Comparison of ENCODE assay signal across 16 cellular contexts in the genomic region with DNA sequence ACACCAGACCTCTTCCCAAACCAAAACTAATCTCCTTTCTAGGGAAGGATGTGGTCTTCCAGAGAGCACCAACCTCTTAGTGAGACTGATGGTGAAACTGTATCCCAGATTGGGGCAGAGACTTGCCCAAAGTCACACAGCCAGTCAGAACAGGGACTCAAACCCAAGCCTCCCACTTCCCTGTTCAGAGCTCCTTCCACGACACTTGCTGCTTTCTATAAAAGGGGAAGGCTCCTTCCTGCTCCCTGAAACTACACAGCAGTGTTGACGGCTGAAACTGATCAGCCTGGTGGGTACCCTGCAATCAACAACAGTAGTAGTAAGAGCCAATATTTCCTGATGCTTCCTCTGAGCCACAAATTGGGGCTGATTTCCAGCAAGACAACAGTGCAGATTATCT. TPM values are rescaled to one million over a fixed set of nuclear protein-coding genes. Genes with fewer than 3 reads are reported as not detected.
A peak's percentile ranks its signal among the peaks of the same experiment; 100 is the strongest.
DNase-seq lines count a peak whose midpoint lies in the region; ATAC-seq, FAIRE-seq and TF ChIP-seq lines count a peak whose summit lies in the region.
"Had no signal": no experiment of that assay in that cellular context is flagged by ENCODE, and none has a peak within 500 bp of the region (broad histone marks: within the 10 kb centered on the region; RNA-seq: fewer than 3 reads in every experiment).

No MANE protein-coding gene starts in this region.

- TF ChIP-seq CTCF in HL-60 (IDR thresholded peaks at IDR 0.05; ENCODE audit: insufficient read depth, low read length) = no peak

- peaks cover 23% of the 10 kb centered on the region for H3K4me1 Mint-ChIP-seq in activated CD4-positive, alpha-beta memory T cell treated with anti-CD3 and anti-CD28 coated beads, Interleukin-2, amount 10 ng/mL, durations not matched to agents 7 days and 5 days
- peaks cover 17 to 21% of the 10 kb centered on the region in 2 donors for H3K4me1 Mint-ChIP-seq in immature natural killer cell

- H3K27me3 Mint-ChIP-seq in activated CD4-positive, alpha-beta memory T cell treated with anti-CD3 and anti-CD28 coated beads, Interleukin-2, amount 10 ng/mL, durations not matched to agents 7 days and 5 days = no peaks in the 10 kb centered on the region
- H3K27me3 Mint-ChIP-seq in immature natural killer cell (ENCODE audit: low read depth in 3 of 3) = peaks cover 5 to 8% (median 5%) of the 10 kb centered on the region in 3 donors

- H3K27me3 ChIP-seq in HL-60 (ENCODE audit: insufficient read depth, poor library complexity, severe bottlenecking) = no peaks in the 10 kb centered on the region
- H3K27me3 ChIP-seq: ascending aorta, heart left ventricle had no signal

- H3K4me3 Mint-ChIP-seq in activated CD4-positive, alpha-beta memory T cell treated with anti-CD3 and anti-CD28 coated beads, Interleukin-2, amount 10 ng/mL, durations not matched to agents 7 days and 5 days = peak overlapping the region; percentile 79
- H3K4me3 Mint-ChIP-seq in immature natural killer cell = peak overlapping the region in 3 of 5 donors; percentile 1 to 51 (median 41)

- H3K4me3 ChIP-seq in HL-60 (replicated peaks; ENCODE audit: insufficient read depth, low read length) = no peak overlapping the region

- ATAC-seq in GM18867 (IDR thresholded peaks at IDR 0.05; ENCODE audit: unreplicated experiment) = no peak

- H3K36me3 Mint-ChIP-seq in activated CD4-positive, alpha-beta memory T cell treated with anti-CD3 and anti-CD28 coated beads, Interleukin-2, amount 10 ng/mL, durations not matched to agents 7 days and 5 days (ENCODE audit: low read depth) = peaks cover 12% of the 10 kb centered on the region
- H3K36me3 Mint-ChIP-seq in immature natural killer cell = peaks cover 6 to 7% (median 7%) of the 10 kb centered on the region in 3 donors

- peak overlapping the region; percentile 12; the same call in 1 of the 2 replicates for H3K27ac ChIP-seq in HL-60 (replicated peaks)

- H3K9me3 Mint-ChIP-seq in activated CD4-positive, alpha-beta memory T cell treated with anti-CD3 and anti-CD28 coated beads, Interleukin-2, amount 10 ng/mL, durations not matched to agents 7 days and 5 days = no peaks in the 10 kb centered on the region
- H3K9me3 Mint-ChIP-seq in immature natural killer cell = no peaks in the 10 kb centered on the region

- H3K27ac Mint-ChIP-seq in activated CD4-positive, alpha-beta memory T cell treated with anti-CD3 and anti-CD28 coated beads, Interleukin-2, amount 10 ng/mL, durations not matched to agents 7 days and 5 days = peak overlapping the region; percentile 40
- peak overlapping the region; percentile 66 to 95 (median 78) for H3K27ac Mint-ChIP-seq in immature natural killer cell

- FAIRE-seq in RCC 7860 (lab: Jason Lieb, UNC) = no peak

- POLR2A ChIA-PET in activated CD4-positive, alpha-beta memory T cell treated with anti-CD3 and anti-CD28 coated beads, Interleukin-2, amount 10 ng/mL, durations not matched to agents 7 days and 5 days (lab: Charles Lee) = interaction anchor here (1.9 kb wide), 1 partner anchor 177 kb away, joined by 7 read pairs; no protein-coding TSS in a partner anchor

- peak; percentile 61 for DNase-seq in CD1c-positive myeloid dendritic cell (ENCODE audit: extremely low spot score)
- peak in 1 of 2 experiments; percentile 52 for DNase-seq in HL-60 (ENCODE audit: low read depth in 1 of 2, low spot score in 1 of 2)
- DNase-seq in activated CD4-positive, alpha-beta memory T cell treated with anti-CD3 and anti-CD28 coated beads, Interleukin-2, amount 10 ng/mL, durations not matched to agents 7 days and 5 days = no peak
- DNase-seq in immature natural killer cell = no peak
- DNase-seq in RPMI8226 = no peak
- DNase-seq in RCC 7860 (ENCODE audit: low spot score) = no peak
- DNase-seq in cerebellar nuclear complex (lab: John Stamatoyannopoulos, UW) = no peak
- DNase-seq: activated CD4-positive, alpha-beta T cell treated with anti-CD3 and anti-CD28 coated beads, Interleukin-2, amount 50 U/mL, for 1 hour; COR-L47; heart left ventricle; left ventricle myocardium inferior; NCI-H1417 treated with DMSO at 0.1 percent for 48 hours; NCI-H748 treated with DMSO at 0.1 percent for 48 hours had no signal

- CTCF ChIA-PET in activated CD4-positive, alpha-beta memory T cell treated with anti-CD3 and anti-CD28 coated beads, Interleukin-2, amount 10 ng/mL, durations not matched to agents 7 days and 5 days (lab: Charles Lee) = interaction anchor here (0.6 to 3.4 kb wide), 11 partner anchors 14 to 567 kb away, joined by 3 to 49 read pairs (median 11); a partner anchor contains a TSS

RNA-seq across cellular contexts. Expression of a gene that starts 1.5 kb away (rescaled TPM):
- 10 to 100 TPM; 20.6 to 23.3 TPM for total RNA-seq in activated CD4-positive, alpha-beta memory T cell treated with anti-CD3 and anti-CD28 coated beads, Interleukin-2, amount 10 ng/mL, durations not matched to agents 7 days and 5 days
- 10 to 100 TPM; 38.9 to 55.1 (median 49.9) TPM for polyA plus RNA-seq in immature natural killer cell
- total RNA-seq: ascending aorta had no signal

RNA-seq across cellular contexts. Expression of a gene that starts 17.7 kb away (rescaled TPM):
- 1 to 10 TPM; 5.0 to 5.2 TPM for total RNA-seq in activated CD4-positive, alpha-beta memory T cell treated with anti-CD3 and anti-CD28 coated beads, Interleukin-2, amount 10 ng/mL, durations not matched to agents 7 days and 5 days
- polyA plus RNA-seq in immature natural killer cell = 1 to 10 TPM in 2 of 3 donors, not detected in 1; 1.3 to 2.4 TPM
- total RNA-seq: ascending aorta had no signal

RNA-seq across cellular contexts. Expression of a gene that starts 18.1 kb away (rescaled TPM):
- total RNA-seq in activated CD4-positive, alpha-beta memory T cell treated with anti-CD3 and anti-CD28 coated beads, Interleukin-2, amount 10 ng/mL, durations not matched to agents 7 days and 5 days = 10 to 100 TPM; 10.5 to 12.0 TPM
- 10 to 100 TPM; 36.6 to 40.6 (median 39.7) TPM for polyA plus RNA-seq in immature natural killer cell

RNA-seq across cellular contexts. Expression of a gene that starts 26.8 kb away (rescaled TPM):
- total RNA-seq in activated CD4-positive, alpha-beta memory T cell treated with anti-CD3 and anti-CD28 coated beads, Interleukin-2, amount 10 ng/mL, durations not matched to agents 7 days and 5 days = not detected
- polyA plus RNA-seq in immature natural killer cell = under 1 TPM in 2 of 3 donors, not detected in 1; 0.24 to 0.25 TPM
- total RNA-seq: ascending aorta, left ventricle myocardium inferior, osteoblast had no signal

RNA-seq across cellular contexts. Expression of a gene that starts 44.9 kb away (rescaled TPM):
- 10 to 100 TPM; 80.8 to 81.9 TPM for total RNA-seq in activated CD4-positive, alpha-beta memory T cell treated with anti-CD3 and anti-CD28 coated beads, Interleukin-2, amount 10 ng/mL, durations not matched to agents 7 days and 5 days
- 10 to 100 TPM; 16.9 to 86.2 (median 18.7) TPM for polyA plus RNA-seq in immature natural killer cell
